In the genomic region with DNA sequence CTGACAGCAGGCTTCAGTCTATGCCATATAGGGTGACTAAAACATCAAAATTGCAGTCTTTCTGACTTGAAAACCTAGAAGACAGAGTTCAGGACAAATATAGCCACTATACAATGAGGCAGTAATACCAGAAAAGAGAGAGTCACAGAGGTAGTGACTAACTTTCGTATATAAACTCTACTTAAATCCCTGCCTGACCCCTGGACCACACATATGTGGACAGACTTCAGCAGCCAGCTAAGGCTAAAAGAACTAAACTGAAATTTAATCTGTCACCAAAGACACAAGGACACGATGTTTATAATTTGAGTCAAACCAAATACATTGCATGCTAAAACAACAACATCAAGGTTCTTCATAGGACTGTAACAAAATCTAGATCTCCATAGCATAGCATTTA, we compare ENCODE assay signal across 34 cellular contexts.
"Had no signal": no experiment of that assay in that cellular context is flagged by ENCODE, and none has a peak within 500 bp of the region (broad histone marks: within the 10 kb centered on the region; RNA-seq: fewer than 3 reads in every experiment).

No MANE protein-coding gene starts in this region.

- H3K27me3 ChIP-seq: brain microvascular endothelial cell had no signal

- H3K36me3 ChIP-seq: brain microvascular endothelial cell, WERI-Rb-1 had no signal

- DNase-seq: activated CD4-positive, alpha-beta memory T cell treated with anti-CD3 and anti-CD28 coated beads, Interleukin-2, amount 10 ng/mL, durations not matched to agents 7 days and 5 days; activated CD4-positive, alpha-beta T cell treated with anti-CD3 and anti-CD28 coated beads for 1 hour; activated CD4-positive, alpha-beta T cell treated with anti-CD3 and anti-CD28 coated beads for 48 hours; activated CD4-positive, CD25-positive, alpha-beta regulatory T cell; activated CD8-positive, alpha-beta memory T cell treated with anti-CD3 and anti-CD28 coated beads for 24 hours; activated CD8-positive, alpha-beta memory T cell treated with anti-CD3 and anti-CD28 coated beads, Interleukin-2, amount 10 ng/mL, durations not matched to agents 7 days and 5 days; activated CD8-positive, alpha-beta memory T cell treated with anti-CD3 and anti-CD28 coated beads, Interleukin-2, amount 50 U/mL, for 48 hours; activated effector memory CD4-positive, alpha-beta T cell treated with Interleukin-2 at 50 U/mL for 16 hours; activated naive CD4-positive, alpha-beta T cell treated with anti-CD3 and anti-CD28 coated beads, Interleukin-2, amount 10 ng/mL, durations not matched to agents 7 days and 5 days; activated naive CD8-positive, alpha-beta T cell treated with anti-CD3 and anti-CD28 coated beads, Interleukin-2, amount 50 U/mL, for 24 hours; activated T-cell treated with anti-CD3 and anti-CD28 coated beads, Interleukin-2, amount 50 U/mL, for 48 hours; amniotic stem cell; aorta; brain microvascular endothelial cell; central memory CD4-positive, alpha-beta T cell; NCI-H1092 treated with DMSO at 0.1 percent for 48 hours; NCI-H1417; NCI-H146; NCI-H187; NCI-H2029 treated with DMSO at 0.1 percent for 48 hours; NCI-H2107; NCI-H2171; NCI-H510A; NCI-H526; NCI-H748 treated with DMSO at 0.1 percent for 48 hours; NK-92 treated with Interleukin-12 subunit alpha and Interleukin-12 subunit beta, amount 100 ng/mL, for 24 hours; PC-9; SIG-M5; T1000; WERI-Rb-1 had no signal

- FAIRE-seq: RCC 7860 had no signal

- H3K4me2 ChIP-seq: PC-9 had no signal

- H2AFZ ChIP-seq: PC-9 had no signal

- ATAC-seq: activated CD8-positive, alpha-beta memory T cell treated with anti-CD3 and anti-CD28 coated beads, Interleukin-2, amount 10 ng/mL, durations not matched to agents 7 days and 5 days; activated naive CD8-positive, alpha-beta T cell treated with anti-CD3 and anti-CD28 coated beads, Interleukin-2, amount 50 U/mL, for 24 hours; Right ventricle myocardium inferior; SK-N-SH treated with all-trans-retinoic acid at 6 μM for 48 hours had no signal

- H3K27ac ChIP-seq: brain microvascular endothelial cell, PC-9, RWPE1, WERI-Rb-1 had no signal

- H3K4me3 ChIP-seq: PC-9 had no signal
